In genomic region chr2:102141011-102141914, GRCh38 we compare ENCODE assay signal across 11 cellular contexts. TPM values are rescaled to one million over a fixed set of nuclear protein-coding genes. Genes with fewer than 3 reads are reported as not detected.
DNase-seq lines count a peak whose midpoint lies in the region; ATAC-seq and TF ChIP-seq lines count a peak whose summit lies in the region.
"Had no signal": no experiment of that assay in that cellular context is flagged by ENCODE, and none has a peak within 500 bp of the region (broad histone marks: within the 10 kb centered on the region; RNA-seq: fewer than 3 reads in every experiment).

No MANE protein-coding gene starts in this region.

- TF ChIP-seq CTCF in C4-2B (conservative IDR thresholded peaks at IDR 0.05) (no peak), gastroesophageal sphincter (IDR thresholded peaks at IDR 0.05) (no peak), progenitor cell of endocrine pancreas (IDR thresholded peaks at IDR 0.05; ENCODE audit: unreplicated experiment) (no peak)

- peaks cover 8 to 37% (median 30%) of the 10 kb centered on the region in 3 donors for H3K4me1 Mint-ChIP-seq in T-cell
- H3K4me1 Mint-ChIP-seq in progenitor cell of endocrine pancreas (ENCODE audit: low read depth): no peaks in the 10 kb centered on the region

- 41 to 63% methylated on average over 6 to 13 of the region's 13 CpGs for WGBS in gastroesophageal sphincter (ENCODE audit: low coverage in 1 of 2), 2 donors

- H3K4me3 Mint-ChIP-seq in T-cell (peak overlapping the region; percentile 48 to 67 (median 52)), progenitor cell of endocrine pancreas (ENCODE audit: low read depth) (peak overlapping the region; percentile 75)

- peaks cover 0 to 16% of the 10 kb centered on the region in 2 donors for H3K36me3 ChIP-seq in gastroesophageal sphincter

- ATAC-seq in T-cell (replicated peaks in 1 of 4) (no peak), gastroesophageal sphincter (no peak), HG03521 (IDR thresholded peaks at IDR 0.05; ENCODE audit: unreplicated experiment) (no peak)

- DNase-seq in T-cell (no peak), progenitor cell of endocrine pancreas (ENCODE audit: low spot score, unreplicated experiment) (no peak), DMS79 treated with DMSO at 0.1 percent for 48 hours (lab: John Stamatoyannopoulos, UW) (no peak), NCI-H187 treated with DMSO at 0.1 percent for 48 hours (lab: John Stamatoyannopoulos, UW) (no peak), T-helper 1 cell (no peak)
- DNase-seq: activated CD8-positive, alpha-beta memory T cell treated with anti-CD3 and anti-CD28 coated beads, Interleukin-2, amount 50 U/mL, for 4 hours; RPMI8226 had no signal

- no peak for TF ChIP-seq EP300 in gastroesophageal sphincter (IDR thresholded peaks at IDR 0.05)

- peaks cover 22 to 37% of the 10 kb centered on the region in 2 donors for H3K27me3 Mint-ChIP-seq in T-cell
- H3K27me3 Mint-ChIP-seq in progenitor cell of endocrine pancreas: peaks cover 54% of the 10 kb centered on the region

- H3K27ac ChIP-seq in C4-2B: peak overlapping the region; percentile 85
- peak overlapping the region; percentile 89 to 92 (median 90) for H3K27ac ChIP-seq in gastroesophageal sphincter

- peaks cover 9 to 21% (median 10%) of the 10 kb centered on the region in 3 donors for H3K9me3 Mint-ChIP-seq in T-cell
- no peaks in the 10 kb centered on the region for H3K9me3 Mint-ChIP-seq in progenitor cell of endocrine pancreas (ENCODE audit: low read depth)

- CTCF ChIA-PET in T-cell (lab: Charles Lee): no interaction called here

- POLR2A ChIA-PET in T-cell (lab: Charles Lee): no interaction called here

- no peak for TF ChIP-seq POLR2A in gastroesophageal sphincter (IDR thresholded peaks at IDR 0.05)

- H3K36me3 Mint-ChIP-seq in T-cell: peaks cover 3% of the 10 kb centered on the region
- no peaks in the 10 kb centered on the region for H3K36me3 Mint-ChIP-seq in progenitor cell of endocrine pancreas (ENCODE audit: insufficient read depth)

- H3K4me3 ChIP-seq in gastroesophageal sphincter: peak overlapping the region in 1 of 2 donors; percentile 69

- H3K4me1 ChIP-seq in gastroesophageal sphincter: peaks cover 0 to 41% (median 6%) of the 10 kb centered on the region in 3 donors

- peak overlapping the region in 1 of 2 donors; percentile 12 for H3K27ac Mint-ChIP-seq in T-cell
- H3K27ac Mint-ChIP-seq in progenitor cell of endocrine pancreas: no peak overlapping the region

- H3K9me3 ChIP-seq in gastroesophageal sphincter: peaks cover 0 to 15% (median 0%) of the 10 kb centered on the region in 3 donors

- H3K27me3 ChIP-seq in gastroesophageal sphincter: no peaks in the 10 kb centered on the region

RNA-seq across cellular contexts. Expression of gene IL1R1, which starts 1.3 kb away (rescaled TPM):
- total RNA-seq in T-cell (1 to 10 TPM in 4 of 5 donors, under 1 TPM in 1; 0.43 to 4.5 (median 1.7) TPM), gastroesophageal sphincter (100 to 1,000 TPM in 1 of 4 donors, 10 to 100 TPM in 3; 51.1 to 141 (median 70.9) TPM), progenitor cell of endocrine pancreas (1.1 and 1.3 TPM in 2 replicates)
- total RNA-seq: G401 had no signal

RNA-seq across cellular contexts. Expression of gene IL1RL2, which starts 45.6 kb away (rescaled TPM):
- total RNA-seq in T-cell (not detected), gastroesophageal sphincter (under 1 TPM in 3 of 4 donors, not detected in 1; 0.40 to 0.87 (median 0.47) TPM), progenitor cell of endocrine pancreas (not detected in 2 replicates)
- total RNA-seq: G401 had no signal

Comparison
In these comparisons a context has a peak if more than half of its experiments do, and no peak if none do; other contexts are left out.
1. RNA of gene IL1R1, which starts 1.3 kb away (total RNA-seq): 51.1 to 141 TPM in gastroesophageal sphincter; 0.43 to 4.5 TPM in T-cell and 1.1 to 1.3 TPM in progenitor cell of endocrine pancreas; every median in the first group is over 4 times any median in the second.